Comparison of ENCODE assay signal across 15 cellular contexts in the genomic region with DNA sequence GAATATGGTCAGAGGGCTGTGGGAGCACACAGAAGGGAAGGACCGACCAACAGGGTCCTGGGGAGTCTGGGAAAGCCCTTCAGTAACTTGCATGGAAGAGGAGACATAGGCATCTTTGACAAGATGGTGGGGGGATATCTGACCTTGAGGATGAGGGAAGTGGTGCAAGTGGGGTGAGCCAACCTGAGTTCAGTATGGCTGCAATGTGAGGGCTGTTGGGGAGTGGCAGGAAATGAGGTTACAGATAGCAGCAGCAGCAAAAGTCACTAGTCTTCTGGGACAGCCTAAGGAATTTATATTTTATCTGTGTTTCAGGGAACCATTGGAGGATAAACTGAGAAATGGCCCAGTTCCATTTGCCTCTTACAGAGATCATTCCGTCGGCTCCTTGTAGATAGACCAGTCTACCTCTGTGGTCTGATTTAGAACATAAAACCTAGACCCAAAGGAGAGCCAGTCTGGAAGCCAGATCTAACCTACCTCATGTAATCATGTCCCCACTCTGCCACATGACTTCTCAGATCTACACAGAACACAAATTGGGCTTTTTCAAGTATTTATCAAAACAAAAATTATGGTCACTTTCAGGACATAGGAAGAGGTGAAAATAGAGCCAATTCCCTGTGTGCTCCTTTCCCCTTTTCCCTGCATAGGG.
A peak's percentile ranks its signal among the peaks of the same experiment; 100 is the strongest.
DNase-seq lines count a peak whose midpoint lies in the region; ATAC-seq and TF ChIP-seq lines count a peak whose summit lies in the region.
"Had no signal": no experiment of that assay in that cellular context is flagged by ENCODE, and none has a peak within 500 bp of the region (broad histone marks: within the 10 kb centered on the region; RNA-seq: fewer than 3 reads in every experiment).

No MANE protein-coding gene starts in this region.

- peak overlapping the region; percentile 37 to 79 (median 56) for H3K4me3 Mint-ChIP-seq in CD4-positive, alpha-beta memory T cell
- peak overlapping the region; percentile 36 for H3K4me3 Mint-ChIP-seq in central memory CD8-positive, alpha-beta T cell
- no peak overlapping the region for H3K4me3 Mint-ChIP-seq in stimulated activated effector memory CD8-positive, alpha-beta T cell treated with anti-CD3 and anti-CD28 coated beads, Interleukin-12 subunit alpha, Interleukin-12 subunit beta, amount 100 ng/mL, for 72 hours

- CTCF ChIA-PET in CD4-positive, alpha-beta memory T cell (lab: Charles Lee; ENCODE audit: partially characterized antibody): interaction anchor here (1.1 to 1.8 kb wide), 3 partner anchors 59 to 157 kb away, joined by 3 to 5 read pairs (median 4); a partner anchor contains a TSS
- CTCF ChIA-PET in OCI-LY7 (lab: Charles Lee; ENCODE audit: unreplicated experiment): no interaction called here

- H3K4me2 ChIP-seq in OCI-LY7 (ENCODE audit: low read length): 0 out of 2 replicates have a peak overlapping the region, but pooled peaks have one; percentile 27
- H3K4me2 ChIP-seq: hepatocyte had no signal

- no peak overlapping the region for H3K4me3 ChIP-seq in CD4-positive, alpha-beta memory T cell (ENCODE audit: low read length in 2 of 2)
- H3K4me3 ChIP-seq in OCI-LY7 (ENCODE audit: low read depth, low read length, poor library complexity, severe bottlenecking) (peak overlapping the region; percentile 11), H7 (ENCODE audit: insufficient read depth, low read depth, low read length) (no peak overlapping the region)
- H3K4me3 ChIP-seq: hepatocyte, uterus had no signal

- H3K9me3 Mint-ChIP-seq in CD4-positive, alpha-beta memory T cell: peaks cover 0 to 8% (median under 1%) of the 10 kb centered on the region in 8 donors
- H3K9me3 Mint-ChIP-seq in central memory CD8-positive, alpha-beta T cell: peaks cover 8% of the 10 kb centered on the region
- peaks cover 9% of the 10 kb centered on the region for H3K9me3 Mint-ChIP-seq in stimulated activated effector memory CD8-positive, alpha-beta T cell treated with anti-CD3 and anti-CD28 coated beads, Interleukin-12 subunit alpha, Interleukin-12 subunit beta, amount 100 ng/mL, for 72 hours

- no peak overlapping the region for H2AFZ ChIP-seq in OCI-LY7 (ENCODE audit: low read length)
- H2AFZ ChIP-seq: hepatocyte had no signal

- peak; percentile 27 to 29 for DNase-seq in AML-193 (lab: John Stamatoyannopoulos, UW)
- peak in 2 of 5 donors; percentile 16 to 48 for DNase-seq in CD4-positive, alpha-beta memory T cell
- DNase-seq in OCI-LY7 (ENCODE audit: low spot score): no peak
- DNase-seq in central memory CD8-positive, alpha-beta T cell (ENCODE audit: low spot score in 2 of 2): no peak
- DNase-seq in stimulated activated effector memory CD8-positive, alpha-beta T cell treated with anti-CD3 and anti-CD28 coated beads, Interleukin-12 subunit alpha, Interleukin-12 subunit beta, amount 100 ng/mL, for 72 hours (ENCODE audit: low spot score in 2 of 2): no peak
- no peak for DNase-seq in H7
- no peak for DNase-seq in GM10266 (ENCODE audit: extremely low spot score)
- no peak for DNase-seq in NCI-H82 treated with DMSO at 0.1 percent for 48 hours (lab: John Stamatoyannopoulos, UW; ENCODE audit: unreplicated experiment)
- DNase-seq: dermis blood vessel endothelial cell; left colon; NCI-H2029; NCI-H526; stimulated activated CD4-positive, alpha-beta T cell treated with anti-CD3 and anti-CD28 coated beads, Interleukin-4, amount 100 ng/mL, for 1 hour; uterus had no signal

- H3K36me3 Mint-ChIP-seq in CD4-positive, alpha-beta memory T cell: peaks cover 40 to 46% of the 10 kb centered on the region in 2 donors
- peaks cover 14% of the 10 kb centered on the region for H3K36me3 Mint-ChIP-seq in central memory CD8-positive, alpha-beta T cell (ENCODE audit: insufficient read depth)
- H3K36me3 Mint-ChIP-seq in stimulated activated effector memory CD8-positive, alpha-beta T cell treated with anti-CD3 and anti-CD28 coated beads, Interleukin-12 subunit alpha, Interleukin-12 subunit beta, amount 100 ng/mL, for 72 hours: peaks cover 48% of the 10 kb centered on the region

- BruUV-seq in OCI-LY7 (replicated peaks; lab: Mats Ljungman, UMichigan): no TSS peak

- peaks cover 51 to 75% (median 63%) of the 10 kb centered on the region in 4 donors for H3K4me1 Mint-ChIP-seq in CD4-positive, alpha-beta memory T cell
- H3K4me1 Mint-ChIP-seq in central memory CD8-positive, alpha-beta T cell: peaks cover 63% of the 10 kb centered on the region
- H3K4me1 Mint-ChIP-seq in stimulated activated effector memory CD8-positive, alpha-beta T cell treated with anti-CD3 and anti-CD28 coated beads, Interleukin-12 subunit alpha, Interleukin-12 subunit beta, amount 100 ng/mL, for 72 hours: peaks cover 69% of the 10 kb centered on the region

- H3K79me2 ChIP-seq in OCI-LY7 (ENCODE audit: insufficient read depth, low read depth, low read length): peaks cover 99% of the 10 kb centered on the region
- H3K79me2 ChIP-seq: hepatocyte had no signal

- H3K27me3 ChIP-seq in CD4-positive, alpha-beta memory T cell (ENCODE audit: insufficient read depth, low read length): no peaks in the 10 kb centered on the region
- H3K27me3 ChIP-seq in H7 (ENCODE audit: control insufficient read depth, insufficient read depth, low read length): no peaks in the 10 kb centered on the region
- H3K27me3 ChIP-seq: hepatocyte, uterus had no signal

- intact Hi-C loops in CD4-positive, alpha-beta memory T cell (cut with micrococcal nuclease): loop anchor here (5.0 to 10.0 kb wide), 3 partner anchors 36 to 126 kb away; no protein-coding TSS in a partner anchor
- intact Hi-C loops in OCI-LY7 (cut with micrococcal nuclease; ENCODE audit: unreplicated experiment): no loop called here

- H3K27ac ChIP-seq in CD4-positive, alpha-beta memory T cell (ENCODE audit: low read depth, low read length): no peak overlapping the region
- H3K27ac ChIP-seq in OCI-LY7 (ENCODE audit: low read depth, low read length, poor library complexity, severe bottlenecking): peak overlapping the region; percentile 27
- H3K27ac ChIP-seq: hepatocyte, uterus had no signal

- no peaks in the 10 kb centered on the region for H3K9me2 ChIP-seq in OCI-LY7 (ENCODE audit: insufficient read depth, low read length)

- no peaks in the 10 kb centered on the region for H3K27me3 Mint-ChIP-seq in CD4-positive, alpha-beta memory T cell
- no peaks in the 10 kb centered on the region for H3K27me3 Mint-ChIP-seq in central memory CD8-positive, alpha-beta T cell

- H4K20me1 ChIP-seq in OCI-LY7 (ENCODE audit: insufficient read depth, low read length): no peaks in the 10 kb centered on the region

- peaks cover 64% of the 10 kb centered on the region for H3K4me1 ChIP-seq in CD4-positive, alpha-beta memory T cell (ENCODE audit: insufficient read depth, low read length)
- peaks cover 92% of the 10 kb centered on the region for H3K4me1 ChIP-seq in OCI-LY7 (ENCODE audit: insufficient read depth, low read length, poor library complexity, severe bottlenecking)
- H3K4me1 ChIP-seq: uterus had no signal

- TF ChIP-seq CTCF in OCI-LY7 (conservative IDR thresholded peaks at IDR 0.05; ENCODE audit: low read length): no peak
- TF ChIP-seq CTCF in GM10266 (IDR thresholded peaks at IDR 0.05; ENCODE audit: control insufficient read depth, insufficient read depth, low read depth, missing control alignments): no peak

- POLR2A ChIA-PET in CD4-positive, alpha-beta memory T cell (lab: Charles Lee; ENCODE audit: partially characterized antibody): interaction anchor here (0.7 to 4.9 kb wide), 10 partner anchors 9 to 125 kb away, joined by 3 to 52 read pairs (median 4); no protein-coding TSS in a partner anchor
- POLR2A ChIA-PET in OCI-LY7 (lab: Charles Lee): interaction anchor here (0.7 to 3.0 kb wide), 3 partner anchors 10 to 1134 kb away, joined by 3 to 8 read pairs (median 3); no protein-coding TSS in a partner anchor

- H3K36me3 ChIP-seq in CD4-positive, alpha-beta memory T cell (ENCODE audit: insufficient read depth, low read length): no peaks in the 10 kb centered on the region
- peaks cover 93% of the 10 kb centered on the region for H3K36me3 ChIP-seq in OCI-LY7 (ENCODE audit: insufficient read depth, low read length)
- peaks cover 3% of the 10 kb centered on the region; the same call in 1 of the 2 replicates for H3K36me3 ChIP-seq in H7 (replicated peaks; ENCODE audit: control insufficient read depth, insufficient read depth, low read length)
- H3K36me3 ChIP-seq: uterus had no signal

- ATAC-seq in central memory CD8-positive, alpha-beta T cell (replicated peaks; ENCODE audit: extremely low read depth, poor library complexity, severe bottlenecking): peak; percentile 58
- no peak for ATAC-seq in stimulated activated effector memory CD8-positive, alpha-beta T cell treated with anti-CD3 and anti-CD28 coated beads, Interleukin-12 subunit alpha, Interleukin-12 subunit beta, amount 100 ng/mL, for 72 hours
- ATAC-seq: left colon had no signal

- H3K27ac Mint-ChIP-seq in CD4-positive, alpha-beta memory T cell: peak overlapping the region; percentile 53 to 86 (median 68)
- H3K27ac Mint-ChIP-seq in central memory CD8-positive, alpha-beta T cell (ENCODE audit: low read depth): peak overlapping the region; percentile 65
- H3K27ac Mint-ChIP-seq in stimulated activated effector memory CD8-positive, alpha-beta T cell treated with anti-CD3 and anti-CD28 coated beads, Interleukin-12 subunit alpha, Interleukin-12 subunit beta, amount 100 ng/mL, for 72 hours: no peak overlapping the region

- no peaks in the 10 kb centered on the region for H3K9me3 ChIP-seq in CD4-positive, alpha-beta memory T cell (ENCODE audit: control insufficient read depth in 1 of 2, low read length in 2 of 2)
- H3K9me3 ChIP-seq in OCI-LY7 (ENCODE audit: low read length): peaks cover 14% of the 10 kb centered on the region
- H3K9me3 ChIP-seq: uterus had no signal

Comparison
In these comparisons a context has a peak if more than half of its experiments do, and no peak if none do; other contexts are left out.
1. DNase-seq: peak in AML-193 (2 of 2); none in OCI-LY7 (single experiment), central memory CD8-positive, alpha-beta T cell (0 of 2), stimulated activated effector memory CD8-positive, alpha-beta T cell treated with anti-CD3 and anti-CD28 coated beads, Interleukin-12 subunit alpha, Interleukin-12 subunit beta, amount 100 ng/mL, for 72 hours (0 of 2), H7 (single experiment), GM10266 (single experiment) and NCI-H82 treated with DMSO at 0.1 percent for 48 hours (single experiment).